9 cellular contexts compared by ENCODE assay signal in the genomic region with DNA sequence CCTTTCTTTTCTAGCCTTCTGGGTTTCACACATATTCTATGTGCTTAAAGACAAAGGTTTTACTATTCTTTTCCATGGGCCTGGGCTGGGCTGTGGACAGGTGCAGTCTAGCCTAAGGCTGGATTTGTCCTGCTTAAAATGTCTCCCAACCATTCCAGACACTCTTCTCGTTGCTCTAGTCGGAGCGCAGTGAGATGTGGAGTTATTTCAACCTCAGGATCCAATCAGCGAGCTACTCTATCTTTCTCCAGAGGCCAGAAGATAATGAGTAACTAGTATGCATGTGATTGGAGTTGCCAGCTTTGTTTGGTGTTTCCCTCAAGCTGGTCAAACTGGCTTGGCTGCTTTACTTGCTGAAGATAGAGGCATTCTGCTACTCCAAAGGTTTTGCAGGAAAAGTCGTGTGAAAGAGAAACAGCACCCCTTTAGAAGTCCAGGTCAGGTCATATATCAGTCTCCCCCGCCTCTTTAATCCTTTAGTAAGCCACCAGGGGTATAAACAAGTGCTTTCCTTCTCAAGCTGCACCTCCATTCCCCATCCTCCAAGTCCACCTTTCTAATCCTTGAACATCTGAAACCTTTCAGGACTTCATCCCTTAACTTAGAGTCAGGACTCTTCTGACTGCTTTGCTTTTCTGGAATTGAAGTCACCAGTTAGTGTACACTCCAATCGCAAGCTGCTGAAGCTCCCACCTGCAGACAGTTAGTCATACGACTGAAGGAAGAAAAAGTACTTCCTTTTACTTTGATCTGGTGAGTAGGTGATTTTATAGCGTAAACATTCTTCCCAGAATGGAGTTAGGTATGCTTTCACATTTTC.
DNase-seq lines count a peak whose midpoint lies in the region; ATAC-seq and TF ChIP-seq lines count a peak whose summit lies in the region.
"Had no signal": no experiment of that assay in that cellular context is flagged by ENCODE, and none has a peak within 500 bp of the region (broad histone marks: within the 10 kb centered on the region; RNA-seq: fewer than 3 reads in every experiment).

No MANE protein-coding gene starts in this region.

- peak overlapping the region; percentile 100 for H3K27ac Mint-ChIP-seq in progenitor cell of endocrine pancreas

- peak overlapping the region; percentile 91 for H3K4me3 Mint-ChIP-seq in progenitor cell of endocrine pancreas (ENCODE audit: low read depth)

- H3K9me2 ChIP-seq in hepatocyte (replicated peaks; ENCODE audit: insufficient read depth) (no peaks in the 10 kb centered on the region), Karpas-422 (replicated peaks; ENCODE audit: insufficient read depth, low read length) (no peaks in the 10 kb centered on the region)

- no peak overlapping the region for H3K9ac ChIP-seq in Karpas-422 (ENCODE audit: low read length)

- H2AFZ ChIP-seq in hepatocyte (no peak overlapping the region), Karpas-422 (ENCODE audit: low read length) (no peak overlapping the region)

- peaks cover 4% of the 10 kb centered on the region for H3K36me3 Mint-ChIP-seq in progenitor cell of endocrine pancreas (ENCODE audit: insufficient read depth)

- 12% methylated on average over 9 of the region's 9 CpGs for WGBS in hepatocyte (ENCODE audit: low lambda C conversion rate, missing lambda C conversion rate)

- TF ChIP-seq CTCF in hepatocyte (IDR thresholded peaks at IDR 0.05; ENCODE audit: poor library complexity) (no peak), progenitor cell of endocrine pancreas (IDR thresholded peaks at IDR 0.05; ENCODE audit: unreplicated experiment) (peak; percentile 38)

- H3K4me2 ChIP-seq in hepatocyte: peak overlapping the region; percentile 72
- H3K4me2 ChIP-seq in Karpas-422 (ENCODE audit: low read depth, low read length, poor library complexity, severe bottlenecking): no peak overlapping the region

- peaks cover 6% of the 10 kb centered on the region for H3K4me1 ChIP-seq in hepatocyte (ENCODE audit: insufficient read depth)
- no peaks in the 10 kb centered on the region for H3K4me1 ChIP-seq in Karpas-422 (ENCODE audit: low read length)

- H3K27ac ChIP-seq in hepatocyte (peak overlapping the region; percentile 93), Karpas-422 (ENCODE audit: low read length) (no peak overlapping the region)

- H3K4me1 Mint-ChIP-seq in progenitor cell of endocrine pancreas (ENCODE audit: low read depth): peaks cover 44% of the 10 kb centered on the region

- no peaks in the 10 kb centered on the region for H3K27me3 ChIP-seq in H7 (ENCODE audit: control insufficient read depth, insufficient read depth, low read length)
- no peaks in the 10 kb centered on the region for H3K27me3 ChIP-seq in hepatocyte
- H3K27me3 ChIP-seq in Karpas-422 (ENCODE audit: low read length): no peaks in the 10 kb centered on the region

- H3K79me2 ChIP-seq in hepatocyte (peaks cover 42% of the 10 kb centered on the region), Karpas-422 (ENCODE audit: low read length) (peaks cover 37% of the 10 kb centered on the region; the same call in 1 of the 2 replicates)

- no peaks in the 10 kb centered on the region for H3K9me3 Mint-ChIP-seq in progenitor cell of endocrine pancreas (ENCODE audit: low read depth)

- H4K20me1 ChIP-seq in hepatocyte (ENCODE audit: insufficient read depth, poor library complexity, severe bottlenecking): no peaks in the 10 kb centered on the region
- no peaks in the 10 kb centered on the region for H4K20me1 ChIP-seq in Karpas-422 (ENCODE audit: insufficient read depth, low read depth, low read length)

- DNase-seq in H7: peak; percentile 37
- peak; percentile 90 for DNase-seq in NCI-H526 treated with DMSO at 0.1 percent for 48 hours (lab: John Stamatoyannopoulos, UW)
- peak; percentile 87 for DNase-seq in hepatocyte (ENCODE audit: low spot score)
- DNase-seq in progenitor cell of endocrine pancreas (ENCODE audit: low spot score, unreplicated experiment): peak; percentile 82
- DNase-seq in OCI-M1 (lab: John Stamatoyannopoulos, UW): no peak
- no peak for DNase-seq in Karpas-422
- DNase-seq in NCI-H128 (lab: John Stamatoyannopoulos, UW; ENCODE audit: unreplicated experiment): no peak
- DNase-seq: aorta had no signal

- no peak overlapping the region for H3K4me3 ChIP-seq in H7 (ENCODE audit: insufficient read depth, low read depth, low read length)
- peak overlapping the region; percentile 46 for H3K4me3 ChIP-seq in hepatocyte
- H3K4me3 ChIP-seq in Karpas-422 (ENCODE audit: low read length): no peak overlapping the region

- ATAC-seq in HG02981 (IDR thresholded peaks at IDR 0.05; ENCODE audit: unreplicated experiment): no peak

- no peaks in the 10 kb centered on the region for H3K27me3 Mint-ChIP-seq in progenitor cell of endocrine pancreas

- H3K36me3 ChIP-seq in H7 (replicated peaks; ENCODE audit: control insufficient read depth, insufficient read depth, low read length) (no peaks in the 10 kb centered on the region), hepatocyte (replicated peaks; ENCODE audit: insufficient read depth, low read depth) (no peaks in the 10 kb centered on the region), Karpas-422 (ENCODE audit: insufficient read depth, low read length) (no peaks in the 10 kb centered on the region)

- H3K9me3 ChIP-seq in hepatocyte (ENCODE audit: low read depth): no peaks in the 10 kb centered on the region
- H3K9me3 ChIP-seq in Karpas-422 (ENCODE audit: low read length): no peaks in the 10 kb centered on the region

Comparison
In these comparisons a context has a peak if more than half of its experiments do, and no peak if none do; other contexts are left out.
1. DNase-seq: peak in H7 (single experiment), NCI-H526 treated with DMSO at 0.1 percent for 48 hours (single experiment), hepatocyte (single experiment) and progenitor cell of endocrine pancreas (single experiment); none in OCI-M1 (single experiment), Karpas-422 (single experiment) and NCI-H128 (single experiment).